ENCODE assay signal across 24 cellular contexts in the genomic region with DNA sequence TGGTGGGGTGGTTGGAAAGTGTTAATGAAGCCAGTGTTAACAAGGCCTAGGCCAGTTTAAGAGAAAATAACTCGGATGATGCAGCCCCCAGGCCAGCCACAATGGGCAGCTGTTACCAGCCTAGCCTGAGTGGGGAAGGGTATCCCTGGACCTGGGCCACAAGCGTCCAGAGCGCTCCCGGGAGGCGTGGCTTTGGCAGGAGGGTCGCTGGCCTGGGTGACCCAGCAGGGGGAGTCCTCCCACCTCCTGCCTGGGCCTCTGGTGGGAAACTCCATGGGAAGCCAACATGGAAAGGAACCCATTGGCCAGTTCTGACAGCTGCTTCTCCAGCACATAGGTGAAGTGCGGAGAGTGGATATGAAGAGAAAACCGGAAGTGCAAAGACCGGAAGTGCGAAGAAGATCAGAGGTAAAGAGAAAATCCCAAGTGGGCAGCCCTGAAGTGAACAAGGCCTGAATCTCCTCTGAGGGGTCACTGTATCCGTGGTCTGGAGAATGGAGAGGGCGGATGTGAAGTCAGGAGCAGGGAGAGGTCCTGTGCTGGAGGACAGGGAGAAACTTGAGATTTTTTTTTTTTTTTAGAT.
DNase-seq lines count a peak whose midpoint lies in the region; ATAC-seq and TF ChIP-seq lines count a peak whose summit lies in the region.
"Had no signal": no experiment of that assay in that cellular context is flagged by ENCODE, and none has a peak within 500 bp of the region (broad histone marks: within the 10 kb centered on the region; RNA-seq: fewer than 3 reads in every experiment).

No MANE protein-coding gene starts in this region.

- H3K4me3 Mint-ChIP-seq in H9 (no peak overlapping the region), WTC11 (no peak overlapping the region)
- H3K4me3 Mint-ChIP-seq: B cell; CD8-positive, alpha-beta T cell had no signal

- H2BK15ac ChIP-seq in H9 (ENCODE audit: low read depth, low read length): no peak overlapping the region

- POLR2A ChIA-PET in WTC11 (lab: Charles Lee): no interaction called here

- no peak overlapping the region for H2BK12ac ChIP-seq in H9 (ENCODE audit: insufficient read length, low read depth, low read length)

- H3K9me3 Mint-ChIP-seq in H9: peaks cover 21 to 29% of the 10 kb centered on the region in 2 experiments
- H3K9me3 Mint-ChIP-seq in WTC11: peaks cover 18% of the 10 kb centered on the region

- ATAC-seq in WTC11 (peak; percentile 43), HG02798 (IDR thresholded peaks at IDR 0.05; ENCODE audit: poor library complexity, unreplicated experiment) (no peak), GM21381 (IDR thresholded peaks at IDR 0.05; ENCODE audit: unreplicated experiment) (no peak), upper lobe of right lung (no peak)
- no peak for ATAC-seq in stimulated activated naive CD8-positive, alpha-beta T cell treated with anti-CD3 and anti-CD28 coated beads, Interleukin-15, Interleukin-2, amounts not matched to agents 100 U/mL and 50 U/mL, for 24 hours
- ATAC-seq: CD8-positive, alpha-beta T cell; HCT116 had no signal

- H3K14ac ChIP-seq in H9 (ENCODE audit: insufficient read depth, low read length): no peak overlapping the region; the same call in 1 of the 2 replicates

- H3K36me3 ChIP-seq in testis (ENCODE audit: low read depth, missing control alignments) (no peaks in the 10 kb centered on the region), upper lobe of right lung (no peaks in the 10 kb centered on the region)

- no peak overlapping the region for H3K4ac ChIP-seq in H9 (ENCODE audit: low read depth, low read length)

- no peak for TF ChIP-seq POLR2A in testis (IDR thresholded peaks at IDR 0.05)

- CTCF ChIA-PET in WTC11 (lab: Charles Lee): interaction anchor here (1.7 to 1.9 kb wide), 2 partner anchors 18 to 44 kb away, joined by 4 to 14 read pairs; no protein-coding TSS in a partner anchor

- no peak overlapping the region for H4K5ac ChIP-seq in H9 (ENCODE audit: insufficient read length, low read depth, low read length)

- H2AK5ac ChIP-seq in H9 (ENCODE audit: insufficient read length, low read length): no peak overlapping the region

- H3K23me2 ChIP-seq in H9 (ENCODE audit: insufficient read length, low read depth, low read length, poor library complexity, severe bottlenecking): no peaks in the 10 kb centered on the region

- peak; percentile 37; the same call in 2 of the 3 replicates for TF ChIP-seq CTCF in H9 (conservative IDR thresholded peaks at IDR 0.05)
- TF ChIP-seq CTCF in WTC11 (IDR thresholded peaks at IDR 0.05): no peak; the same call in 1 of the 2 replicates
- no peak for TF ChIP-seq CTCF in testis (IDR thresholded peaks at IDR 0.05)
- TF ChIP-seq CTCF in upper lobe of right lung (IDR thresholded peaks at IDR 0.05): no peak

- no peak overlapping the region for H3K56ac ChIP-seq in H9 (ENCODE audit: insufficient read length, low read depth, low read length)

- WGBS in H9 (ENCODE audit: extremely low coverage, insufficient read length, low lambda C conversion rate): no CpG with 5 or more reads among the region's 12 CpGs
- 76 to 81% methylated on average over 7 to 12 of the region's 12 CpGs for WGBS in testis, 2 donors

- H3K4me1 Mint-ChIP-seq in H9 (peaks cover 22 to 27% of the 10 kb centered on the region in 2 experiments), WTC11 (peaks cover 61% of the 10 kb centered on the region)
- H3K4me1 Mint-ChIP-seq: B cell had no signal

- no peak overlapping the region for H3T11ph ChIP-seq in H9 (ENCODE audit: low read length)

- no peak overlapping the region for H4K8ac ChIP-seq in H9 (replicated peaks; ENCODE audit: insufficient read length, low read depth, low read length)

- H3K4me2 ChIP-seq in H9 (ENCODE audit: insufficient read depth, insufficient read length, low read length): no peak overlapping the region

- H3K27ac Mint-ChIP-seq in H9: peak overlapping the region; percentile 4 to 97 (median 79); a peak in 4 of 7 replicates
- H3K27ac Mint-ChIP-seq in WTC11: peak overlapping the region; percentile 88
- H3K27ac Mint-ChIP-seq: B cell; CD8-positive, alpha-beta T cell had no signal

- no peak overlapping the region for H3K18ac ChIP-seq in H9 (ENCODE audit: insufficient read length, low read depth, low read length)

- H3K36me3 Mint-ChIP-seq in H9 (ENCODE audit: insufficient read depth in 1 of 3, low read depth in 3 of 3) (peaks cover 13 to 42% (median 20%) of the 10 kb centered on the region in 3 experiments), WTC11 (peaks cover 34% of the 10 kb centered on the region)
- H3K36me3 Mint-ChIP-seq: CD8-positive, alpha-beta T cell had no signal

- H3K23ac ChIP-seq in H9 (ENCODE audit: insufficient read length, low read depth, low read length): no peak overlapping the region

- H3K9me3 ChIP-seq in H9 (ENCODE audit: control insufficient read depth, low read depth, low read length) (no peaks in the 10 kb centered on the region), testis (no peaks in the 10 kb centered on the region), upper lobe of right lung (peaks cover 12% of the 10 kb centered on the region)

- H2BK20ac ChIP-seq in H9 (ENCODE audit: low read depth, low read length, poor library complexity, severe bottlenecking): no peak overlapping the region

- peaks cover 8% of the 10 kb centered on the region; the same call in 1 of the 2 replicates for H3K79me2 ChIP-seq in H9 (ENCODE audit: insufficient read depth, low read length)

- H3K4me1 ChIP-seq in H9 (ENCODE audit: insufficient read depth, low read length) (peaks cover 12% of the 10 kb centered on the region), testis (no peaks in the 10 kb centered on the region), upper lobe of right lung (no peaks in the 10 kb centered on the region)
- H3K4me1 ChIP-seq: Caco-2 had no signal

- H3K4me3 ChIP-seq in testis: peak overlapping the region in 1 of 2 donors; percentile 14
- H3K4me3 ChIP-seq in upper lobe of right lung: no peak overlapping the region

- no peak overlapping the region for H3K9ac ChIP-seq in H9 (ENCODE audit: extremely low read depth, insufficient read length, low read length)

- no peak overlapping the region for H4K91ac ChIP-seq in H9 (ENCODE audit: insufficient read length, low read depth, low read length)

- H3K79me1 ChIP-seq in H9 (ENCODE audit: insufficient read depth, low read depth, low read length, poor library complexity, severe bottlenecking): peaks cover 2% of the 10 kb centered on the region

- no peaks in the 10 kb centered on the region for H4K20me1 ChIP-seq in H9 (ENCODE audit: control insufficient read depth, insufficient read depth, insufficient read length)

- H3K27me3 ChIP-seq in H9 (ENCODE audit: insufficient read depth, low read length): no peaks in the 10 kb centered on the region
- H3K27me3 ChIP-seq in testis: no peaks in the 10 kb centered on the region
- H3K27me3 ChIP-seq in upper lobe of right lung: no peaks in the 10 kb centered on the region

- H2BK5ac ChIP-seq in H9 (ENCODE audit: insufficient read length, low read length): no peak overlapping the region

- H3K27me3 Mint-ChIP-seq in H9 (ENCODE audit: low read depth): no peaks in the 10 kb centered on the region
- no peaks in the 10 kb centered on the region for H3K27me3 Mint-ChIP-seq in WTC11 (ENCODE audit: low read depth)
- H3K27me3 Mint-ChIP-seq: B cell had no signal

- no peak overlapping the region for H2BK120ac ChIP-seq in H9 (ENCODE audit: low read depth, low read length, poor library complexity, severe bottlenecking)

- no peak overlapping the region for H3K27ac ChIP-seq in H9 (ENCODE audit: insufficient read length, low read depth, low read length)
- no peak overlapping the region for H3K27ac ChIP-seq in testis
- H3K27ac ChIP-seq in upper lobe of right lung: no peak overlapping the region
- H3K27ac ChIP-seq: C4-2B had no signal

- DNase-seq in H9 (peak; percentile 44), WTC11 (ENCODE audit: low spot score) (peak; percentile 36), iPS-NIHi7 (ENCODE audit: extremely low spot score) (peak; percentile 53), testis (peak; percentile 20), upper lobe of right lung (no peak)
- no peak for DNase-seq in stimulated activated naive CD8-positive, alpha-beta T cell treated with anti-CD3 and anti-CD28 coated beads, Interleukin-15, Interleukin-2, amounts not matched to agents 100 U/mL and 50 U/mL, for 24 hours
- DNase-seq: Caco-2; CD8-positive, alpha-beta T cell; DMS79 treated with DMSO at 0.1 percent for 48 hours; GOT3; Karpas-422; NCI-H1092 treated with DMSO at 0.1 percent for 48 hours; NCI-H1436; NCI-H187; NCI-H2081 treated with DMSO at 0.1 percent for 48 hours; NCI-H2171 treated with DMSO at 0.1 percent for 48 hours; NCI-H345; NCI-H524 treated with DMSO at 0.1 percent for 48 hours; NCI-H774 had no signal

- H2AFZ ChIP-seq in H9 (ENCODE audit: low read length): no peak overlapping the region

- intact Hi-C loops in testis (cut with DNase I; ENCODE audit: low total_unique reads): no loop called here
- intact Hi-C loops in upper lobe of right lung (cut with DNase I): no loop called here

TF ChIP-seq in WTC11, 78 proteins besides CTCF, POLR2A, EP300 and RAD21:
- TF ChIP-seq ZNF423 (CRISPR knock-in tag; IDR thresholded peaks at IDR 0.05): peak; percentile 37; the same call in 1 of the 2 replicates
- TF ChIP-seq, protein P1, sequence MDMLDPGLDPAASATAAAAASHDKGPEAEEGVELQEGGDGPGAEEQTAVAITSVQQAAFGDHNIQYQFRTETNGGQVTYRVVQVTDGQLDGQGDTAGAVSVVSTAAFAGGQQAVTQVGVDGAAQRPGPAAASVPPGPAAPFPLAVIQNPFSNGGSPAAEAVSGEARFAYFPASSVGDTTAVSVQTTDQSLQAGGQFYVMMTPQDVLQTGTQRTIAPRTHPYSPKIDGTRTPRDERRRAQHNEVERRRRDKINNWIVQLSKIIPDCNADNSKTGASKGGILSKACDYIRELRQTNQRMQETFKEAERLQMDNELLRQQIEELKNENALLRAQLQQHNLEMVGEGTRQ (CRISPR knock-in tag; IDR thresholded peaks at IDR 0.05): no peak

Comparison
In these comparisons a context has a peak if more than half of its experiments do, and no peak if none do; other contexts are left out.
1. DNase-seq: peak in H9 (single experiment), WTC11 (single experiment), iPS-NIHi7 (single experiment) and testis (single experiment); none in upper lobe of right lung (single experiment) and stimulated activated naive CD8-positive, alpha-beta T cell treated with anti-CD3 and anti-CD28 coated beads, Interleukin-15, Interleukin-2, amounts not matched to agents 100 U/mL and 50 U/mL, for 24 hours (single experiment).